Comparison of ENCODE assay signal across 8 cellular contexts in the genomic region with DNA sequence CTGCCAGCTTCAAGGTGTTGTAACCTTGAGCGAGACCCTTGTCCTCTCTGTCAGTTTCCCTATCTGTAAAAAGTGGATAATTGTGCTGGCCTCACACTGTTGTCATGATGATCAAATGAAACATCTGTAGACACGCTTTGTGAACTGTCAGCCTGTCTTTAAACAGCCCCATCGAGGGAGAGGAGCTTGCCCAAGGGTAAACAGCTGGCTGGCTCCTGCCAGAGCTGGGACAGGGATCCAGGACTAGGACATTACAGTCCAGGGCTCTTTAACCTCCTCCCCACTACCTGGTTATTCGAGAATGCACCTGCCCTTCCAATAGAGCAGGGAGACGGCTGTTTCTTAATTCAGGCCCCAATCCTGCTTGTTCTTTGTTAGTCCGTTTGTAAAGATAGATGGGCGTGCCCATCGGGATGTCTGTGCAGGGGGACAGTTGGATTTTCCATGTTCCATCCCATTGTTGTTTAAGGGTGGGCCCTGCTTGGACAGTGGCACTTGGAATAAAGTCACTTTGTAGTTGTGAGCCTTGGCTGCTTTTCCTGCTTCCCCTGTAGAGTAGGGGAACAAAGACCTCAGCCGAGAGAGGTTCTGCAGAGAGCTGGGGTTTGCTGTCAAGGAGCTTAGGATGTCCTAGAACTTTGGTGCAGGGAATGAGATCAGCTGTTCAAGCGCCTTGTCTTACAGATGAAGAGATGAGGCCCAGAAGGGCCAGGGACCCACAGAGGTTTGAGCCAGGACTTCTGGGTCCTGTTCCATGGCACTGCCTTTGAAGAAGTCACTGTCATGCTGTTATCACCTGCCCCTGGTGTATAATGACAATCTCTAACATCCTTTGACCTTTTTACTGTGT.
DNase-seq lines count a peak whose midpoint lies in the region; ATAC-seq and TF ChIP-seq lines count a peak whose summit lies in the region.

No MANE protein-coding gene starts in this region.

- DNase-seq in activated CD4-positive, alpha-beta T cell treated with anti-CD3 and anti-CD28 coated beads for 36 hours: no peak
- no peak for DNase-seq in activated CD4-positive, alpha-beta T cell treated with anti-CD3 and anti-CD28 coated beads, Interleukin-2, amount 50 U/mL, for 4 hours
- DNase-seq in adrenal gland (no peak), left lobe of liver (ENCODE audit: low spot score) (no peak), testis (no peak), NCI-H774 (lab: John Stamatoyannopoulos, UW) (no peak), SW480 (ENCODE audit: low spot score) (no peak)
- no peak for DNase-seq in NK-92 treated with Interleukin-12 subunit alpha and Interleukin-12 subunit beta, amount 100 ng/mL, for 24 hours (lab: John Stamatoyannopoulos, UW)

- no peaks in the 10 kb centered on the region for H3K9me3 ChIP-seq in adrenal gland (replicated peaks in 1 of 3)
- no peaks in the 10 kb centered on the region for H3K9me3 ChIP-seq in testis

- H3K36me3 ChIP-seq in adrenal gland (replicated peaks in 1 of 2) (no peaks in the 10 kb centered on the region), testis (ENCODE audit: low read depth, missing control alignments) (no peaks in the 10 kb centered on the region)

- H3K4me1 ChIP-seq in adrenal gland (replicated peaks in 1 of 2) (peaks cover 45 to 61% of the 10 kb centered on the region in 2 donors), testis (peaks cover 59% of the 10 kb centered on the region)

- no peak for TF ChIP-seq CTCF in adrenal gland (IDR thresholded peaks at IDR 0.05)
- TF ChIP-seq CTCF in testis (IDR thresholded peaks at IDR 0.05): no peak

- 39 to 47% (median 43%) methylated on average over 8 to 10 of the region's 10 CpGs for WGBS in adrenal gland, 4 donors
- WGBS in testis, 2 donors: 20 to 29% methylated on average over 9 to 10 of the region's 10 CpGs

- H3K9me3 Mint-ChIP-seq in activated CD4-positive, alpha-beta T cell treated with anti-CD3 and anti-CD28 coated beads for 36 hours (ENCODE audit: low read depth): no peaks in the 10 kb centered on the region

- H3K4me1 Mint-ChIP-seq in activated CD4-positive, alpha-beta T cell treated with anti-CD3 and anti-CD28 coated beads for 36 hours: peaks cover 72% of the 10 kb centered on the region

- peak overlapping the region; percentile 82 for H3K4me3 Mint-ChIP-seq in activated CD4-positive, alpha-beta T cell treated with anti-CD3 and anti-CD28 coated beads for 36 hours

- H3K27ac ChIP-seq in adrenal gland (peak overlapping the region; percentile 85 to 100 (median 92)), testis (peak overlapping the region; percentile 81 to 85)

- H3K36me3 Mint-ChIP-seq in activated CD4-positive, alpha-beta T cell treated with anti-CD3 and anti-CD28 coated beads for 36 hours (ENCODE audit: low read depth): no peaks in the 10 kb centered on the region

- CTCF ChIA-PET in activated CD4-positive, alpha-beta T cell treated with anti-CD3 and anti-CD28 coated beads for 36 hours (lab: Charles Lee): interaction anchor here (0.6 to 1.5 kb wide), 6 partner anchors 9 to 224 kb away, joined by 3 to 4 read pairs (median 3); a partner anchor contains a TSS

- POLR2A ChIA-PET in activated CD4-positive, alpha-beta T cell treated with anti-CD3 and anti-CD28 coated beads for 36 hours (lab: Charles Lee): no interaction called here

- TF ChIP-seq POLR2A in adrenal gland (IDR thresholded peaks at IDR 0.05) (no peak), testis (IDR thresholded peaks at IDR 0.05) (no peak)

- no peak for ATAC-seq in activated CD4-positive, alpha-beta T cell treated with anti-CD3 and anti-CD28 coated beads for 36 hours
- peak; percentile 39 for ATAC-seq in left lobe of liver

- no peaks in the 10 kb centered on the region for H3K27me3 ChIP-seq in adrenal gland
- H3K27me3 ChIP-seq in testis: no peaks in the 10 kb centered on the region

- no peaks in the 10 kb centered on the region for H3K27me3 Mint-ChIP-seq in activated CD4-positive, alpha-beta T cell treated with anti-CD3 and anti-CD28 coated beads for 36 hours

- no peak overlapping the region for H3K27ac Mint-ChIP-seq in activated CD4-positive, alpha-beta T cell treated with anti-CD3 and anti-CD28 coated beads for 36 hours

- intact Hi-C loops in activated CD4-positive, alpha-beta T cell treated with anti-CD3 and anti-CD28 coated beads for 36 hours (cut with DNase I, micrococcal nuclease): loop anchor here (5.0 to 10.0 kb wide), 2 partner anchors 111 to 921 kb away; a partner anchor contains a TSS
- intact Hi-C loops in adrenal gland (cut with DNase I) (no loop called here), testis (cut with DNase I; ENCODE audit: low total_unique reads) (loop anchor here (5.0 kb wide), 1 partner anchor 79 kb away; a partner anchor contains a TSS)

- H3K4me3 ChIP-seq in adrenal gland (peak overlapping the region in 1 of 4 donors; percentile 89), testis (peak overlapping the region; percentile 71 to 82)

Comparison
In these comparisons a context has a peak if more than half of its experiments do, and no peak if none do; other contexts are left out.
1. intact Hi-C loops: an anchor here in activated CD4-positive, alpha-beta T cell treated with anti-CD3 and anti-CD28 coated beads for 36 hours (5.0 to 10.0 kb wide) and testis (5.0 kb wide); none called in adrenal gland.